18 cellular contexts compared by ENCODE assay signal in the genomic region with DNA sequence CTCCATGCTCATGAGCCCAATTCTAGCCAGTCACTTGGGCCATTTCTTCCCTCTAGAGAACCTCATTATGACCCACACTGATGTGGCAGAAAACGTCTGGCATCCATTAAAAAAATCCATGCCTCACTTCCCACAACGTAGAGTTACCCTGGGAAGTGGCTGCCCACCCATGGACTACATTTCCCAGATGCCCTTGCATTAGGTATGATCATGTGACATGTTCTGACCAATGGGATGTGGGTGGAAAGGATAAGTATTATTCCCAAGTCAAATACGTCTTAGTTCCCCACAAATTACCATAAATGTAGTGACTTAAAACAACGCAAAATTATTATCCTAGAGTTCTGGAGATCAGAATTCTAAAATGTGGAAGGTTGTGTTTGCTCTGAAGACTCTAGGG. TPM values are rescaled to one million over a fixed set of nuclear protein-coding genes. Genes with fewer than 3 reads are reported as not detected.
A peak's percentile ranks its signal among the peaks of the same experiment; 100 is the strongest.
DNase-seq lines count a peak whose midpoint lies in the region; ATAC-seq and TF ChIP-seq lines count a peak whose summit lies in the region.
"Had no signal": no experiment of that assay in that cellular context is flagged by ENCODE, and none has a peak within 500 bp of the region (broad histone marks: within the 10 kb centered on the region; RNA-seq: fewer than 3 reads in every experiment).

No MANE protein-coding gene starts in this region.

- H3K4me1 Mint-ChIP-seq in HFFc6 (ENCODE audit: low read depth) = no peaks in the 10 kb centered on the region
- H3K4me1 Mint-ChIP-seq: CD4-positive, alpha-beta memory T cell; mesothelial cell of epicardium had no signal

- H3K27me3 Mint-ChIP-seq in HFFc6 (ENCODE audit: insufficient read depth) = peaks cover 17% of the 10 kb centered on the region

- DNase-seq in Daoy (ENCODE audit: low read depth) (peak; percentile 43), HFFc6 (peak; percentile 32), RPMI7951 (ENCODE audit: low read depth) (peak; percentile 31), fibroblast of mammary gland (ENCODE audit: low read depth) (peak; percentile 47), COLO668 (lab: John Stamatoyannopoulos, UW; ENCODE audit: unreplicated experiment) (no peak), NCI-H146 (lab: John Stamatoyannopoulos, UW) (no peak), left cardiac atrium (no peak)
- DNase-seq: activated CD8-positive, alpha-beta T cell treated with anti-CD3 and anti-CD28 coated beads for 36 hours; activated effector memory CD4-positive, alpha-beta T cell treated with anti-CD3 and anti-CD28 coated beads, Interleukin-2, amount 50 U/mL, for 16 hours; CD4-positive, alpha-beta memory T cell; NCI-H1092; pancreas; tibial artery had no signal

- H3K4me3 Mint-ChIP-seq in HFFc6 = no peak overlapping the region
- H3K4me3 Mint-ChIP-seq: activated CD8-positive, alpha-beta T cell treated with anti-CD3 and anti-CD28 coated beads for 36 hours; mesothelial cell of epicardium; T-helper 2 cell treated with Interferon-gamma antibody and Interleukin-4, amounts not matched to agents 5 μg/mL and 100 μg/mL, for 36 hours had no signal

- 0 out of 2 replicates have a peak, but pooled peaks cover 6% of the 10 kb centered on the region for H3K36me3 Mint-ChIP-seq in HFFc6 (ENCODE audit: low read depth)
- H3K36me3 Mint-ChIP-seq: mesothelial cell of epicardium had no signal

- H3K27ac Mint-ChIP-seq in HFFc6 = no peak overlapping the region
- H3K27ac Mint-ChIP-seq: activated CD8-positive, alpha-beta T cell treated with anti-CD3 and anti-CD28 coated beads for 36 hours; CD4-positive, alpha-beta memory T cell; mesothelial cell of epicardium; T-helper 2 cell treated with Interferon-gamma antibody and Interleukin-4, amounts not matched to agents 5 μg/mL and 100 μg/mL, for 36 hours had no signal

- ATAC-seq in HG03097 (IDR thresholded peaks at IDR 0.05; ENCODE audit: low FRiP score, unreplicated experiment) = no peak
- ATAC-seq in left cardiac atrium = no peak
- ATAC-seq: activated CD8-positive, alpha-beta T cell treated with anti-CD3 and anti-CD28 coated beads for 36 hours; pancreas had no signal

- no peaks in the 10 kb centered on the region; the same call in 1 of the 2 replicates for H3K9me3 Mint-ChIP-seq in HFFc6

- H3K4me3 ChIP-seq in fibroblast of mammary gland (ENCODE audit: control insufficient read depth, low read depth, low read length) = no peak overlapping the region
- H3K4me3 ChIP-seq: pancreas, tibial artery had no signal

- intact Hi-C loops in left cardiac atrium (cut with DNase I) = no loop called here

- TF ChIP-seq CTCF in HFFc6 (IDR thresholded peaks at IDR 0.05) (no peak), fibroblast of mammary gland (conservative IDR thresholded peaks at IDR 0.05; ENCODE audit: control insufficient read depth, insufficient read depth, low read depth, low read length) (no peak)

RNA-seq across cellular contexts. Expression of a gene that starts 47.9 kb away (rescaled TPM):
- total RNA-seq in Daoy (2014; rRNA removed; shearing (Covaris generic)) = not detected in 2 replicates
- total RNA-seq in HFFc6 (2021; fragmentation: NEBNext Ultra II Directional; extraction: Animal tissue kit (Norgen Biotek cat#: 25700)) = not detected
- not detected in 2 replicates for total RNA-seq in RPMI7951 (2014; rRNA removed; shearing (Covaris generic))
- total RNA-seq in left cardiac atrium = not detected
- total RNA-seq: activated CD8-positive, alpha-beta T cell treated with anti-CD3 and anti-CD28 coated beads for 36 hours; cardiac septum; CD4-positive, alpha-beta memory T cell; endothelial cell of umbilical vein; mesothelial cell of epicardium; pancreas had no signal

Comparison
In these comparisons a context has a peak if more than half of its experiments do, and no peak if none do; other contexts are left out.
1. DNase-seq: peak in Daoy (single experiment), HFFc6 (single experiment), RPMI7951 (single experiment) and fibroblast of mammary gland (single experiment); none in COLO668 (single experiment), NCI-H146 (single experiment) and left cardiac atrium (single experiment).